Comparison of ENCODE assay signal across 24 cellular contexts in the genomic region with DNA sequence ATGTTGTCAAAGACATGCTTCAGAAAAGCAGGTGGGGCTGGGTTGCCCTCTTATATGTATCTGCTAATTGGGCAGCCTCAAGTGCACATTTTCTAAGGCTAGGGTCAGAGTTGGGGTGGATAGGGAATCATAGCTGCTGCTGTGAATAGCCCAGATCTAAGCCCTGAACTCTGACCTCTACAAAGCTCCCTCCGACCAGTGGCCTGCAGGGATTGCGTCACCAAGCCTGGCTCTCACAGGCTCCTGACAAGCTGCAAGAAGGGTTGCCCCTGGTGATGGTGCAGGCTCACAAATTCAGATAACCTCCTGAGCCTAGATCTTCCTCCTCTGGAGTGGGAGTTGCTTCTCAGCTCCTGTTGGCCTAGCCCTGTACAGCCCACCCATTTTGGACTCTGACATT. TPM values are rescaled to one million over a fixed set of nuclear protein-coding genes. Genes with fewer than 3 reads are reported as not detected.
DNase-seq lines count a peak whose midpoint lies in the region; ATAC-seq, FAIRE-seq and TF ChIP-seq lines count a peak whose summit lies in the region.
"Had no signal": no experiment of that assay in that cellular context is flagged by ENCODE, and none has a peak within 500 bp of the region (broad histone marks: within the 10 kb centered on the region; RNA-seq: fewer than 3 reads in every experiment).

No MANE protein-coding gene starts in this region.

- H3K4me2 ChIP-seq in HepG2 (ENCODE audit: low read depth, low read length), result peak overlapping the region; percentile 64

- no peaks in the 10 kb centered on the region for H3K79me2 ChIP-seq in HepG2 (ENCODE audit: insufficient read depth, low read length)

- H3K9me3 Mint-ChIP-seq in activated T-cell treated with anti-CD3 and anti-CD28 coated beads, Interleukin-2, amount 50 U/mL, for 24 hours, result no peaks in the 10 kb centered on the region
- no peaks in the 10 kb centered on the region for H3K9me3 Mint-ChIP-seq in activated T-cell treated with anti-CD3 and anti-CD28 coated beads, Interleukin-2, amount 50 U/mL, for 72 hours
- H3K9me3 Mint-ChIP-seq: activated naive CD4-positive, alpha-beta T cell treated with anti-CD3 and anti-CD28 coated beads, Interleukin-2, amount 50 U/mL, for 24 hours; brain; HFFc6; stimulated activated naive CD8-positive, alpha-beta T cell treated with anti-CD3 and anti-CD28 coated beads, Interleukin-15, Interleukin-2, amounts not matched to agents 100 ng/mL and 50 ng/mL, for 24 hours had no signal

- no peak for DNase-seq in activated T-cell treated with anti-CD3 and anti-CD28 coated beads, Interleukin-2, amount 50 U/mL, for 24 hours
- no peak for DNase-seq in activated T-cell treated with anti-CD3 and anti-CD28 coated beads, Interleukin-2, amount 50 U/mL, for 72 hours
- DNase-seq in adipocyte (ENCODE audit: low read depth) (peak; percentile 28), HepG2 (ENCODE audit: low spot score) (peak; percentile 81), T-helper 17 cell (no peak), H4 (ENCODE audit: low spot score) (no peak)
- DNase-seq: activated CD4-positive, alpha-beta T cell treated with anti-CD3 and anti-CD28 coated beads, Interleukin-2, amount 50 U/mL, for 1 hour; CD4-positive, CD25-positive, alpha-beta regulatory T cell; dermis blood vessel endothelial cell; erythroblast; HFFc6; NCI-H748 treated with DMSO at 0.1 percent for 48 hours had no signal

- CTCF ChIA-PET in HepG2 (lab: Yijun Ruan, JAX; ENCODE audit: low intra/inter-chr PET ratio, low total read pairs), result no interaction called here

- H3K9ac ChIP-seq in adipocyte (ENCODE audit: low read length) (peak overlapping the region; percentile 24), HepG2 (ENCODE audit: insufficient read depth, low read depth, low read length) (no peak overlapping the region), subcutaneous abdominal adipose tissue (ENCODE audit: low read length in 5 of 5) (peak overlapping the region in 1 of 5 donors; percentile 21)

- intact Hi-C loops in HepG2 (cut with micrococcal nuclease; ENCODE audit: unreplicated experiment), result no loop called here

- TF ChIP-seq EP300 in HepG2 (IDR thresholded peaks at IDR 0.05; ENCODE audit: low read depth in 2 of 2, low read length in 2 of 2) (no peak), HepG2 (CRISPR knock-in tag; IDR thresholded peaks at IDR 0.05; ENCODE audit: borderline replicate concordance) (no peak)

- H3K27me3 ChIP-seq in adipocyte (replicated peaks; ENCODE audit: control insufficient read depth, insufficient read depth, low read length), result no peaks in the 10 kb centered on the region
- H3K27me3 ChIP-seq in HepG2 (ENCODE audit: control insufficient read depth in 1 of 2, insufficient read depth in 2 of 2, low read length in 2 of 2), result no peaks in the 10 kb centered on the region; a peak in 1 of 5 replicates
- no peaks in the 10 kb centered on the region for H3K27me3 ChIP-seq in subcutaneous abdominal adipose tissue (ENCODE audit: control insufficient read depth in 5 of 5, insufficient read depth in 4 of 5, low read length in 5 of 5)
- H3K27me3 ChIP-seq: neutrophil, right atrium auricular region had no signal

- in situ Hi-C loops in HepG2 (cut with HindIII; ENCODE audit: extremely low pct_ligation_motif_present, low pct_unique_long_range_greater_than_20kb), result loop anchor here (5.0 kb wide), 1 partner anchor 121 kb away; no protein-coding TSS in a partner anchor

- H3K27me3 Mint-ChIP-seq in activated T-cell treated with anti-CD3 and anti-CD28 coated beads, Interleukin-2, amount 50 U/mL, for 24 hours, result no peaks in the 10 kb centered on the region
- no peaks in the 10 kb centered on the region for H3K27me3 Mint-ChIP-seq in activated T-cell treated with anti-CD3 and anti-CD28 coated beads, Interleukin-2, amount 50 U/mL, for 72 hours (ENCODE audit: low read depth)
- H3K27me3 Mint-ChIP-seq in T-helper 17 cell, result no peaks in the 10 kb centered on the region
- H3K27me3 Mint-ChIP-seq: activated naive CD4-positive, alpha-beta T cell treated with anti-CD3 and anti-CD28 coated beads, Interleukin-2, amount 50 U/mL, for 24 hours; CD4-positive, CD25-positive, alpha-beta regulatory T cell; stimulated activated naive CD8-positive, alpha-beta T cell treated with anti-CD3 and anti-CD28 coated beads, Interleukin-15, Interleukin-2, amounts not matched to agents 100 ng/mL and 50 ng/mL, for 24 hours had no signal

- H3K36me3 Mint-ChIP-seq in activated T-cell treated with anti-CD3 and anti-CD28 coated beads, Interleukin-2, amount 50 U/mL, for 24 hours (ENCODE audit: low read depth), result peaks cover 4% of the 10 kb centered on the region
- no peaks in the 10 kb centered on the region for H3K36me3 Mint-ChIP-seq in activated T-cell treated with anti-CD3 and anti-CD28 coated beads, Interleukin-2, amount 50 U/mL, for 72 hours (ENCODE audit: insufficient read depth in 2 of 2)
- H3K36me3 Mint-ChIP-seq in T-helper 17 cell (ENCODE audit: low read depth), result no peaks in the 10 kb centered on the region
- H3K36me3 Mint-ChIP-seq: activated naive CD4-positive, alpha-beta T cell treated with anti-CD3 and anti-CD28 coated beads, Interleukin-2, amount 50 U/mL, for 24 hours; brain; CD4-positive, CD25-positive, alpha-beta regulatory T cell had no signal

- no peak for TF ChIP-seq RAD21 in HepG2 (CRISPR knock-in tag; IDR thresholded peaks at IDR 0.05)

- no TSS peak for BruUV-seq in HepG2 (replicated peaks; lab: Mats Ljungman, UMichigan)

- H3K36me3 ChIP-seq in adipocyte (ENCODE audit: control insufficient read depth, insufficient read depth, low read length, severe bottlenecking) (no peaks in the 10 kb centered on the region), HepG2 (replicated peaks in 1 of 2; ENCODE audit: control insufficient read depth in 1 of 2, insufficient read depth in 2 of 2, low read length in 2 of 2) (no peaks in the 10 kb centered on the region), subcutaneous abdominal adipose tissue (ENCODE audit: control insufficient read depth in 5 of 5, insufficient read depth in 5 of 5, low read length in 5 of 5) (no peaks in the 10 kb centered on the region)
- H3K36me3 ChIP-seq: neutrophil, right atrium auricular region had no signal

- TF ChIP-seq CTCF in HepG2 (CRISPR knock-in tag; IDR thresholded peaks at IDR 0.05), result peak; percentile 24; the same call in 1 of the 2 replicates

- H3K4me3 ChIP-seq in adipocyte (ENCODE audit: low read length) (no peak overlapping the region), HepG2 (replicated peaks in 1 of 3; ENCODE audit: insufficient read depth in 1 of 3, low read depth in 2 of 3, low read length in 3 of 3) (no peak overlapping the region; a peak in 1 of 6 replicates), subcutaneous abdominal adipose tissue (ENCODE audit: low read depth in 1 of 5, low read length in 5 of 5) (no peak overlapping the region)
- H3K4me3 ChIP-seq: right atrium auricular region had no signal

- H3K9me3 ChIP-seq in adipocyte (ENCODE audit: control insufficient read depth, low read length), result no peaks in the 10 kb centered on the region
- no peaks in the 10 kb centered on the region for H3K9me3 ChIP-seq in HepG2 (ENCODE audit: low read length)
- no peaks in the 10 kb centered on the region for H3K9me3 ChIP-seq in subcutaneous abdominal adipose tissue (ENCODE audit: control insufficient read depth in 5 of 5, low read length in 5 of 5)
- H3K9me3 ChIP-seq in T-helper 17 cell (ENCODE audit: control insufficient read depth, low read length, poor library complexity, severe bottlenecking), result no peaks in the 10 kb centered on the region
- H3K9me3 ChIP-seq: neutrophil, right atrium auricular region had no signal

- no peak overlapping the region for H2AFZ ChIP-seq in HepG2 (ENCODE audit: low read length)

- peak; percentile 68 for FAIRE-seq in HepG2 (lab: Jason Lieb, UNC)
- FAIRE-seq: TTC549 had no signal

- H3K4me1 ChIP-seq in adipocyte (ENCODE audit: control insufficient read depth, insufficient read depth, low read length) (peaks cover 34% of the 10 kb centered on the region), HepG2 (ENCODE audit: insufficient read depth, low read length) (peaks cover 54% of the 10 kb centered on the region), subcutaneous abdominal adipose tissue (ENCODE audit: control insufficient read depth in 5 of 5, insufficient read depth in 5 of 5, low read length in 5 of 5) (peaks cover 7 to 35% (median 28%) of the 10 kb centered on the region in 5 donors)

- 0% methylated on average over 2 of the region's 2 CpGs for WGBS in HepG2 (ENCODE audit: low lambda C conversion rate)

- POLR2A ChIA-PET in HepG2 (lab: Yijun Ruan, JAX), result interaction anchor here (0.6 to 1.5 kb wide), 7 partner anchors 32 to 146 kb away, joined by 3 to 6 read pairs (median 4); no protein-coding TSS in a partner anchor

- no peak for ATAC-seq in activated T-cell treated with anti-CD3 and anti-CD28 coated beads, Interleukin-2, amount 50 U/mL, for 72 hours (replicated peaks in 1 of 2)
- peak; percentile 86 for ATAC-seq in HepG2
- no peak for ATAC-seq in T-helper 17 cell
- ATAC-seq in GM21786 (IDR thresholded peaks at IDR 0.05; ENCODE audit: unreplicated experiment), result no peak

- peak overlapping the region; percentile 23 for H3K27ac Mint-ChIP-seq in activated T-cell treated with anti-CD3 and anti-CD28 coated beads, Interleukin-2, amount 50 U/mL, for 24 hours
- no peak overlapping the region for H3K27ac Mint-ChIP-seq in activated T-cell treated with anti-CD3 and anti-CD28 coated beads, Interleukin-2, amount 50 U/mL, for 72 hours
- no peak overlapping the region for H3K27ac Mint-ChIP-seq in T-helper 17 cell
- H3K27ac Mint-ChIP-seq: CD4-positive, CD25-positive, alpha-beta regulatory T cell; HFFc6; stimulated activated naive CD8-positive, alpha-beta T cell treated with anti-CD3 and anti-CD28 coated beads, Interleukin-15, Interleukin-2, amounts not matched to agents 100 ng/mL and 50 ng/mL, for 24 hours had no signal

- no peaks in the 10 kb centered on the region for H4K20me1 ChIP-seq in HepG2 (ENCODE audit: insufficient read depth, low read length)

- H3K27ac ChIP-seq in HepG2 (ENCODE audit: extremely low read length, insufficient read depth, low read length), result peak overlapping the region; percentile 4
- H3K27ac ChIP-seq in subcutaneous abdominal adipose tissue (ENCODE audit: low read depth, low read length), result peak overlapping the region; percentile 14
- H3K27ac ChIP-seq: neutrophil, right atrium auricular region had no signal

- no peak overlapping the region for H3K4me3 Mint-ChIP-seq in activated T-cell treated with anti-CD3 and anti-CD28 coated beads, Interleukin-2, amount 50 U/mL, for 24 hours
- no peak overlapping the region for H3K4me3 Mint-ChIP-seq in activated T-cell treated with anti-CD3 and anti-CD28 coated beads, Interleukin-2, amount 50 U/mL, for 72 hours
- H3K4me3 Mint-ChIP-seq in T-helper 17 cell, result no peak overlapping the region
- H3K4me3 Mint-ChIP-seq: activated naive CD4-positive, alpha-beta T cell treated with anti-CD3 and anti-CD28 coated beads, Interleukin-2, amount 50 U/mL, for 24 hours; CD4-positive, CD25-positive, alpha-beta regulatory T cell; HFFc6; stimulated activated naive CD8-positive, alpha-beta T cell treated with anti-CD3 and anti-CD28 coated beads, Interleukin-15, Interleukin-2, amounts not matched to agents 100 ng/mL and 50 ng/mL, for 24 hours had no signal

- TF ChIP-seq POLR2A in HepG2 (IDR thresholded peaks at IDR 0.05; ENCODE audit: insufficient read depth in 1 of 2, low read depth in 2 of 2, low read length in 2 of 2), result no peak

- H3K4me1 Mint-ChIP-seq in activated T-cell treated with anti-CD3 and anti-CD28 coated beads, Interleukin-2, amount 50 U/mL, for 24 hours (ENCODE audit: low read depth), result peaks cover 36% of the 10 kb centered on the region
- H3K4me1 Mint-ChIP-seq in activated T-cell treated with anti-CD3 and anti-CD28 coated beads, Interleukin-2, amount 50 U/mL, for 72 hours (ENCODE audit: low read depth), result peaks cover 34% of the 10 kb centered on the region
- peaks cover 21% of the 10 kb centered on the region for H3K4me1 Mint-ChIP-seq in T-helper 17 cell

RNA-seq across cellular contexts. Expression of a gene that starts 5.1 kb away (rescaled TPM):
- total RNA-seq in activated T-cell treated with anti-CD3 and anti-CD28 coated beads, Interleukin-2, amount 50 U/mL, for 72 hours, result 10 to 100 TPM; 60.3 to 73.8 TPM
- 4.8 and 7.2 TPM in 2 replicates for total RNA-seq in HepG2 (2016; rRNA removed; fragmentation: Illumina TruSeq; extraction: Trizol)
- total RNA-seq in HepG2 (2016; cell fraction: cytosol; rRNA removed; fragmentation: Illumina TruSeq; extraction: Trizol; ENCODE audit: low read depth), result 0.53 and 0.71 TPM in 2 replicates
- 3.7 and 7.0 TPM in 2 replicates for total RNA-seq in HepG2 (2016; cell fraction: insoluble cytoplasmic fraction; rRNA removed; fragmentation: Illumina TruSeq; extraction: Trizol)
- 2.4 and 2.6 TPM in 2 replicates for total RNA-seq in HepG2 (2016; cell fraction: membrane; rRNA removed; fragmentation: Illumina TruSeq; extraction: Trizol)
- 11.6 and 12.8 TPM in 2 replicates for total RNA-seq in HepG2 (2016; cell fraction: nucleus; rRNA removed; fragmentation: Illumina TruSeq; extraction: Trizol)
- polyA plus RNA-seq in HepG2 (2011; rRNA removed), result 7.4 and 9.4 TPM in 2 replicates
- 3.9 and 4.6 TPM in 2 replicates for polyA plus RNA-seq in HepG2 (2011; cell fraction: cytosol; rRNA removed)
- 17.5 and 19.4 TPM in 2 replicates for polyA plus RNA-seq in HepG2 (2011; cell fraction: nucleus; rRNA removed)
- polyA plus RNA-seq in HepG2 (2012), result 5.8 and 6.9 TPM in 2 replicates
- polyA plus RNA-seq in HepG2 (2016; cell fraction: cytosol; fragmentation: Illumina TruSeq; extraction: Trizol; ENCODE audit: low read depth), result 0.43 and 0.46 TPM in 2 replicates
- polyA plus RNA-seq in HepG2 (2016; cell fraction: insoluble cytoplasmic fraction; fragmentation: Illumina TruSeq; extraction: Trizol; ENCODE audit: low read depth), result 3.1 and 3.3 TPM in 2 replicates
- 0.96 and 1.2 TPM in 2 replicates for polyA plus RNA-seq in HepG2 (2016; cell fraction: membrane; fragmentation: Illumina TruSeq; extraction: Trizol; ENCODE audit: low read depth)
- 14.7 and 15.5 TPM in 2 replicates for polyA plus RNA-seq in HepG2 (2016; cell fraction: nucleus; fragmentation: Illumina TruSeq; extraction: Trizol; ENCODE audit: insufficient read depth, low read depth)
- 7.6 and 16.1 TPM in 2 replicates for polyA minus RNA-seq in HepG2 (2011; rRNA and poly(A)+ RNA removed; ENCODE audit: low replicate concordance)
- polyA minus RNA-seq in HepG2 (2011; cell fraction: cytosol; rRNA and poly(A)+ RNA removed), result 5.3 and 6.9 TPM in 2 replicates
- 12.5 and 13.1 TPM in 2 replicates for polyA minus RNA-seq in HepG2 (2011; cell fraction: nucleus; rRNA and poly(A)+ RNA removed)
- 100 to 1,000 TPM in 1 of 2 donors, 10 to 100 TPM in 1; 94.7 to 101 TPM for total RNA-seq in T-helper 17 cell
- 2.7 and 3.4 TPM in 2 replicates for total RNA-seq in H4 (2014; rRNA removed; shearing (Covaris generic))

RNA-seq across cellular contexts. Expression of a gene that starts 31.6 kb away (rescaled TPM):
- total RNA-seq in activated T-cell treated with anti-CD3 and anti-CD28 coated beads, Interleukin-2, amount 50 U/mL, for 72 hours, result not detected
- not detected in 2 replicates for total RNA-seq in HepG2 (2016; rRNA removed; fragmentation: Illumina TruSeq; extraction: Trizol)
- total RNA-seq in HepG2 (2016; cell fraction: cytosol; rRNA removed; fragmentation: Illumina TruSeq; extraction: Trizol; ENCODE audit: low read depth), result not detected in 2 replicates
- total RNA-seq in HepG2 (2016; cell fraction: insoluble cytoplasmic fraction; rRNA removed; fragmentation: Illumina TruSeq; extraction: Trizol), result not detected in 2 replicates
- not detected in 2 replicates for total RNA-seq in HepG2 (2016; cell fraction: membrane; rRNA removed; fragmentation: Illumina TruSeq; extraction: Trizol)
- not detected in 2 replicates for total RNA-seq in HepG2 (2016; cell fraction: nucleus; rRNA removed; fragmentation: Illumina TruSeq; extraction: Trizol)
- polyA plus RNA-seq in HepG2 (2011; rRNA removed), result not detected in 2 replicates
- not detected in 2 replicates for polyA plus RNA-seq in HepG2 (2011; cell fraction: cytosol; rRNA removed)
- polyA plus RNA-seq in HepG2 (2011; cell fraction: nucleus; rRNA removed), result not detected in 2 replicates
- polyA plus RNA-seq in HepG2 (2012), result not detected in 2 replicates
- polyA plus RNA-seq in HepG2 (2016; cell fraction: cytosol; fragmentation: Illumina TruSeq; extraction: Trizol; ENCODE audit: low read depth), result not detected in 2 replicates
- polyA plus RNA-seq in HepG2 (2016; cell fraction: insoluble cytoplasmic fraction; fragmentation: Illumina TruSeq; extraction: Trizol; ENCODE audit: low read depth), result not detected in 2 replicates
- polyA plus RNA-seq in HepG2 (2016; cell fraction: membrane; fragmentation: Illumina TruSeq; extraction: Trizol; ENCODE audit: low read depth), result not detected in 2 replicates
- polyA plus RNA-seq in HepG2 (2016; cell fraction: nucleus; fragmentation: Illumina TruSeq; extraction: Trizol; ENCODE audit: insufficient read depth, low read depth), result not detected in 2 replicates
- polyA minus RNA-seq in HepG2 (2011; rRNA and poly(A)+ RNA removed; ENCODE audit: low replicate concordance), result 0.33 TPM in 1 of 2 replicates, not detected in the other
- not detected in 2 replicates for polyA minus RNA-seq in HepG2 (2011; cell fraction: cytosol; rRNA and poly(A)+ RNA removed)
- not detected in 2 replicates for polyA minus RNA-seq in HepG2 (2011; cell fraction: nucleus; rRNA and poly(A)+ RNA removed)
- total RNA-seq in T-helper 17 cell, result not detected
- not detected in 2 replicates for total RNA-seq in H4 (2014; rRNA removed; shearing (Covaris generic))
- total RNA-seq: CD4-positive, CD25-positive, alpha-beta regulatory T cell; dermis blood vessel endothelial cell; glomerular endothelial cell; HFFc6; mesenteric fat pad; right atrium auricular region; RPMI7951 had no signal
- polyA plus RNA-seq: CD4-positive, CD25-positive, alpha-beta regulatory T cell; urinary bladder had no signal

Comparison
In these comparisons a context has a peak if more than half of its experiments do, and no peak if none do; other contexts are left out.
1. DNase-seq: peak in adipocyte (single experiment) and HepG2 (single experiment); none in activated T-cell treated with anti-CD3 and anti-CD28 coated beads, Interleukin-2, amount 50 U/mL, for 24 hours (single experiment), activated T-cell treated with anti-CD3 and anti-CD28 coated beads, Interleukin-2, amount 50 U/mL, for 72 hours (0 of 2), T-helper 17 cell (0 of 3) and H4 (single experiment).